In the genomic region with DNA sequence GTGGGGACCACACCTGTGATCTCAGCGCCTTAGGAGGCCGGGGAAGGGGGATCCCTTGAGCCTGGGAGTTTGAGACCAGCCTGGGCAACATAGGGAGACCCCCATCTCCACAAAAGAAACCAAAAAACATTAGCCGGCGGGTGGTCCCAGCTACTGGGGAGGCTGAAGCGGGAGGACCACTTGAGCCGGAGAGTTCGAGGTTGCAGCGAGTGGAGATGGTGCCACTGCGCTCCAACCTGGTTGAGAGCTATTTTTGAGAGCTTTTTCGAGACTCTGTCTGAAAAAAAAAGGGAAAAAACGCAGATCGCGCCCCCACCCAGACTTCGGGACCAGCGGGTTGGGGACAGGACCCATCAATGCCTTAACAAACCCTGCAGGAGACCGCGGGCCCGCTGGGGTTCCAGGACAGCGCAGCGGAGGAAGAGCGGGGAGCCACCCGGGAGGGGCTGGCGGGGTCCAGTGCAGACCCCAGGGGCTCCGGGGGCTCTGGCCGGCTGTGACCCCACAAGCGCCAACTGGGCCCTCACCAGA, we compare ENCODE assay signal across 10 cellular contexts. TPM values are rescaled to one million over a fixed set of nuclear protein-coding genes. Genes with fewer than 3 reads are reported as not detected.
DNase-seq lines count a peak whose midpoint lies in the region; ATAC-seq and TF ChIP-seq lines count a peak whose summit lies in the region.
"Had no signal": no experiment of that assay in that cellular context is flagged by ENCODE, and none has a peak within 500 bp of the region (broad histone marks: within the 10 kb centered on the region; RNA-seq: fewer than 3 reads in every experiment).

No MANE protein-coding gene starts in this region.

- peak overlapping the region; percentile 88 for H3K4me3 Mint-ChIP-seq in T-helper 17 cell

- H3K9me3 ChIP-seq in HUES48 (ENCODE audit: control insufficient read depth, insufficient read depth, low read length) (no peaks in the 10 kb centered on the region), T-helper 17 cell (ENCODE audit: control insufficient read depth, low read length, poor library complexity, severe bottlenecking) (no peaks in the 10 kb centered on the region), iPS-15b (ENCODE audit: control insufficient read depth, insufficient read depth, low read length) (no peaks in the 10 kb centered on the region), gastrocnemius medialis (no peaks in the 10 kb centered on the region)

- in situ Hi-C loops in gastrocnemius medialis (cut with MboI; ENCODE audit: low sequenced_read_pairs in 4 of 4), result no loop called here

- H3K36me3 ChIP-seq in HUES48 (ENCODE audit: control insufficient read depth, insufficient read depth, low read length) (no peaks in the 10 kb centered on the region), iPS-15b (ENCODE audit: control insufficient read depth, insufficient read depth, low read length) (no peaks in the 10 kb centered on the region), gastrocnemius medialis (no peaks in the 10 kb centered on the region)

- H3K27me3 ChIP-seq in HUES48 (ENCODE audit: control insufficient read depth, insufficient read depth, low read length) (peaks cover 48% of the 10 kb centered on the region), iPS-15b (ENCODE audit: control insufficient read depth, insufficient read depth, low read length) (peaks cover 35% of the 10 kb centered on the region), gastrocnemius medialis (peaks cover 27 to 52% (median 47%) of the 10 kb centered on the region in 3 donors)

- DNase-seq in T-helper 17 cell, result no peak
- no peak for DNase-seq in gastrocnemius medialis
- no peak for DNase-seq in NCI-H2196 treated with DMSO at 0.1 percent for 48 hours (lab: John Stamatoyannopoulos, UW; ENCODE audit: unreplicated experiment)
- no peak for DNase-seq in HuH-7 (ENCODE audit: low spot score)
- DNase-seq: KG1, NCI-H510A, SW 1271 had no signal

- H3K4me1 ChIP-seq in HUES48 (ENCODE audit: control insufficient read depth, insufficient read depth, low read length), result peaks cover 11% of the 10 kb centered on the region; the same call in 1 of the 2 replicates
- no peaks in the 10 kb centered on the region for H3K4me1 ChIP-seq in iPS-15b (ENCODE audit: control insufficient read depth, insufficient read depth, low read length)
- H3K4me1 ChIP-seq in gastrocnemius medialis, result peaks cover 0 to 4% of the 10 kb centered on the region in 2 donors

- ATAC-seq in T-helper 17 cell (no peak), gastrocnemius medialis (no peak), HG03432 (IDR thresholded peaks at IDR 0.05; ENCODE audit: unreplicated experiment) (no peak)

- H3K27ac ChIP-seq in HUES48 (ENCODE audit: low read depth, low read length) (no peak overlapping the region), gastrocnemius medialis (peak overlapping the region; percentile 4 to 56 (median 44))

- peak overlapping the region; percentile 76 for H3K27ac Mint-ChIP-seq in T-helper 17 cell

- H3K9ac ChIP-seq in HUES48 (ENCODE audit: low read depth, low read length), result no peak overlapping the region
- H3K9ac ChIP-seq in iPS-15b (ENCODE audit: low read depth, low read length), result no peak overlapping the region

- no peak for TF ChIP-seq POLR2A in gastrocnemius medialis (IDR thresholded peaks at IDR 0.05)

- intact Hi-C loops in gastrocnemius medialis (cut with DNase I; ENCODE audit: low total_unique reads), result no loop called here

- TF ChIP-seq CTCF in gastrocnemius medialis (IDR thresholded peaks at IDR 0.05 in 4 of 5, conservative IDR thresholded peaks at IDR 0.05 in 1 of 5), result no peak

- peaks cover 6% of the 10 kb centered on the region for H3K27me3 Mint-ChIP-seq in T-helper 17 cell

- H3K4me1 Mint-ChIP-seq in T-helper 17 cell, result peaks cover 13% of the 10 kb centered on the region

- H3K4me3 ChIP-seq in HUES48 (ENCODE audit: low read depth, low read length), result peak overlapping the region; percentile 54; the same call in 1 of the 2 replicates
- peak overlapping the region; percentile 49 for H3K4me3 ChIP-seq in iPS-15b (ENCODE audit: low read depth, low read length)
- peak overlapping the region; percentile 43 to 56 (median 46) for H3K4me3 ChIP-seq in gastrocnemius medialis

- H3K36me3 Mint-ChIP-seq in T-helper 17 cell (ENCODE audit: low read depth), result no peaks in the 10 kb centered on the region

RNA-seq across cellular contexts. Expression of a gene that starts 0.8 kb away (rescaled TPM):
- total RNA-seq in T-helper 17 cell (10 to 100 TPM; 11.8 to 20.0 TPM), gastrocnemius medialis (1 to 10 TPM in 3 of 4 donors, under 1 TPM in 1; 0.05 to 4.4 (median 2.5) TPM)

RNA-seq across cellular contexts. Expression of a gene that starts 19.0 kb away (rescaled TPM):
- total RNA-seq in T-helper 17 cell (10 to 100 TPM; 24.4 to 27.7 TPM), gastrocnemius medialis (100 to 1,000 TPM in 1 of 4 donors, 10 to 100 TPM in 3; 63.3 to 103 (median 72.4) TPM)

RNA-seq across cellular contexts. Expression of a gene that starts 19.0 kb away (rescaled TPM):
- total RNA-seq in T-helper 17 cell (10 to 100 TPM; 39.2 to 48.0 TPM), gastrocnemius medialis (10 to 100 TPM; 20.6 to 37.5 (median 30.2) TPM)

RNA-seq across cellular contexts. Expression of a gene that starts 23.2 kb away (rescaled TPM):
- total RNA-seq in T-helper 17 cell (100 to 1,000 TPM; 233 to 249 TPM), gastrocnemius medialis (10 to 100 TPM; 28.9 to 80.4 (median 41.7) TPM)
